Comparison of ENCODE assay signal across 16 cellular contexts in genomic region chr3:174973465-174973864, GRCh38.
"Had no signal": no experiment of that assay in that cellular context is flagged by ENCODE, and none has a peak within 500 bp of the region (broad histone marks: within the 10 kb centered on the region; RNA-seq: fewer than 3 reads in every experiment).

No MANE protein-coding gene starts in this region.

- H3K27me3 ChIP-seq: breast epithelium, heart left ventricle, pancreas had no signal

- DNase-seq: activated CD4-positive, alpha-beta memory T cell treated with anti-CD3 and anti-CD28 coated beads, Interleukin-2, amount 10 ng/mL, durations not matched to agents 7 days and 5 days; activated CD4-positive, alpha-beta T cell treated with anti-CD3 and anti-CD28 coated beads for 1 hour; activated gamma-delta T cell treated with Interleukin-2 at 50 U/mL for 16 hours; activated naive CD8-positive, alpha-beta T cell treated with anti-CD3 and anti-CD28 coated beads, Interleukin-2, amount 10 ng/mL, durations not matched to agents 7 days and 5 days; activated T-cell treated with anti-CD3 and anti-CD28 coated beads, Interleukin-2, amount 50 U/mL, for 48 hours; anterior cingulate cortex; heart left ventricle; naive B cell; pancreas; stimulated activated CD4-positive, alpha-beta T cell treated with anti-CD3 and anti-CD28 coated beads, Interleukin-15, amount 100 ng/mL, for 24 hours; stimulated activated CD4-positive, alpha-beta T cell treated with anti-CD3 and anti-CD28 coated beads, Interleukin-4, amount 100 ng/mL, for 4 hours; stimulated activated naive CD8-positive, alpha-beta T cell treated with anti-CD3 and anti-CD28 coated beads, Interleukin-15, amount 100 ng/mL, for 72 hours had no signal

- H3K4me1 ChIP-seq: breast epithelium, heart left ventricle, pancreas had no signal

- FAIRE-seq: colon, islet of Langerhans, pancreas had no signal

- H3K4me3 ChIP-seq: breast epithelium, heart left ventricle, pancreas, thoracic aorta had no signal

- H3K27ac ChIP-seq: heart left ventricle, pancreas, thoracic aorta had no signal

- H3K36me3 ChIP-seq: breast epithelium, heart left ventricle, pancreas, thoracic aorta had no signal

- ATAC-seq: heart left ventricle; stimulated activated naive CD8-positive, alpha-beta T cell treated with anti-CD3 and anti-CD28 coated beads, Interleukin-15, amount 100 ng/mL, for 72 hours had no signal

- H3K9me3 ChIP-seq: pancreas, thoracic aorta had no signal
